In the genomic region with DNA sequence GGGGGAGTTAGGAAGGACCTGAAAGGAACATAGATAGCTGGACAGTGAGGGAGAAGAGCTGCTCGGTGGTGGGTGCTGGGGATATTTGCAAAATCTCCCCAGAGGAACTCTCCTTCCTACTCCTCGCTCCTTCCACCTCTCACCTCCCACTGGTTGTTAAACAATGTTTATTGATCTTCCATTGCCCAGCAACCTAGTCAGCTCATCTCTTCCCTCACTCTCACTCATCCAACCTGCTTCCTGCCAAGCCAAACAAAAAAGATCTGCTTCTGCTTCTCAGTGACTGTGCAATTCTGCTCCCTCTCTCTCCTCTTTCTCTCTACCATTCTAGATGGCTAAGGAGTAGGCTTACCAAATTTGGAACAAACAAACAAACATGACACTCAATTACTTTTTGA, we compare ENCODE assay signal across 9 cellular contexts.
DNase-seq lines count a peak whose midpoint lies in the region; ATAC-seq lines count a peak whose summit lies in the region.
"Had no signal": no experiment of that assay in that cellular context is flagged by ENCODE, and none has a peak within 500 bp of the region (broad histone marks: within the 10 kb centered on the region; RNA-seq: fewer than 3 reads in every experiment).

No MANE protein-coding gene starts in this region.

- peak; percentile 55 for DNase-seq in DMS53 (lab: John Stamatoyannopoulos, UW)
- DNase-seq in DMS53 treated with DMSO at 0.1 percent for 48 hours (lab: John Stamatoyannopoulos, UW; ENCODE audit: unreplicated experiment), result no peak
- peak; percentile 39 for DNase-seq in SKM-1 (lab: John Stamatoyannopoulos, UW; ENCODE audit: unreplicated experiment)
- DNase-seq in fibroblast of the conjunctiva (ENCODE audit: low read depth), result peak; percentile 55
- DNase-seq in amygdala (lab: John Stamatoyannopoulos, UW), result no peak
- no peak for DNase-seq in DMS 273 (lab: John Stamatoyannopoulos, UW; ENCODE audit: unreplicated experiment)

- H3K27me3 Mint-ChIP-seq in stimulated activated naive CD8-positive, alpha-beta T cell treated with anti-CD3 and anti-CD28 coated beads, Interleukin-15, Interleukin-2, amounts not matched to agents 100 ng/mL and 50 ng/mL, for 24 hours, result no peaks in the 10 kb centered on the region
- H3K27me3 Mint-ChIP-seq: central memory CD8-positive, alpha-beta T cell had no signal

- H3K36me3 Mint-ChIP-seq in stimulated activated naive CD8-positive, alpha-beta T cell treated with anti-CD3 and anti-CD28 coated beads, Interleukin-15, Interleukin-2, amounts not matched to agents 100 ng/mL and 50 ng/mL, for 24 hours (ENCODE audit: low read depth), result peaks cover 5% of the 10 kb centered on the region

- H3K4me1 Mint-ChIP-seq in stimulated activated naive CD8-positive, alpha-beta T cell treated with anti-CD3 and anti-CD28 coated beads, Interleukin-15, Interleukin-2, amounts not matched to agents 100 ng/mL and 50 ng/mL, for 24 hours (ENCODE audit: low read depth), result peaks cover 27% of the 10 kb centered on the region

- peak overlapping the region; percentile 7 for H3K27ac Mint-ChIP-seq in stimulated activated naive CD8-positive, alpha-beta T cell treated with anti-CD3 and anti-CD28 coated beads, Interleukin-15, Interleukin-2, amounts not matched to agents 100 ng/mL and 50 ng/mL, for 24 hours

- peaks cover 9% of the 10 kb centered on the region for H3K9me3 Mint-ChIP-seq in stimulated activated naive CD8-positive, alpha-beta T cell treated with anti-CD3 and anti-CD28 coated beads, Interleukin-15, Interleukin-2, amounts not matched to agents 100 ng/mL and 50 ng/mL, for 24 hours
- H3K9me3 Mint-ChIP-seq: central memory CD8-positive, alpha-beta T cell had no signal

- H3K4me3 Mint-ChIP-seq in stimulated activated naive CD8-positive, alpha-beta T cell treated with anti-CD3 and anti-CD28 coated beads, Interleukin-15, Interleukin-2, amounts not matched to agents 100 ng/mL and 50 ng/mL, for 24 hours, result no peak overlapping the region
- H3K4me3 Mint-ChIP-seq: central memory CD8-positive, alpha-beta T cell had no signal

- ATAC-seq in HG03432 (IDR thresholded peaks at IDR 0.05; ENCODE audit: unreplicated experiment), result no peak

Comparison
In these comparisons a context has a peak if more than half of its experiments do, and no peak if none do; other contexts are left out.
1. DNase-seq: peak in DMS53 (single experiment), SKM-1 (single experiment) and fibroblast of the conjunctiva (single experiment); none in DMS53 treated with DMSO at 0.1 percent for 48 hours (single experiment), amygdala (0 of 56) and DMS 273 (single experiment).